Comparison of ENCODE assay signal across 8 cellular contexts in the genomic region with DNA sequence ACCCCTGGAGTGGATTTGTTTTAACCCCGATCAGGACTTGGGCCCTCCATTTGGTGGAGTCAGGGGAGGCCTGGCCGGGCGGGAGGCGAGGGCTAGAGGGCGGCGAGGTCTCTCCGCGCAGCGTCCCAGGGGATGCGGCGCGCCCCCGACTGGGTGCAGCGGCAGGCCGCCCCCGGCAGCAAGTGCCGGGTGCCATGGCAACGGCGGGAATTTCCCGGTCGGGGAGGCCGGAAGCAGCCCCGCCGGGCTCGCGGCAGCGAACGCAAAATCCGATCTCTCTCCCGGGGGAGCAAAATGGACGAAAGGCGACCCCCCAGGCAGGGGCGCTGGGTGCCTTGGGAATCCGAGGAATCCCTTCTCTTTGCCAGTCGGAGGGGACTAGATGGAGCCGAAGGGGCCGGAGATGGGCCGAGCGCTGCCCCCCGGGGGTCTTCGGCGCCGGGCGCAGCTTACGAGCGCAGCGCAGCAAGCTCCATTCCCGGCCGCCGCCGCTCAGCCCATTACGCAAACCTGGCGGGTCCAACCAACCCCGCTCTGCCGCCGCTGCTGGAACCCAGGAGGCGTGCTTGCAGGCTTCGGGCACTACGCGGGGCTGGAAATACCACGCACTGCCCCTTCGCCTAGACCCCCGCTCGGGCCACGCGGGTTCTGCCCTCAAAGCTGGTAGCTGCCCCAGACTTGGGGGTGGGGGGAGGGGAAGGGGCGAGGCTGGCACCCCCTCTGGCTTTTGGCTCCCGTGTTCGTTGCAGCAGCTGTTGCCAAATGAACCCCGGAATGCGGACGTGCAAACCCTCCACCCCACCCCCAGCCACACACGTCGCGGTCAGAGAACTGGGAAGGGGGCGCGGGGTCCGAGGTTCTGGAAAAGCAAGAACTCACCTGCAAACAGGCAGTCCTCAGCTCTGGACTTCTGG.
DNase-seq lines count a peak whose midpoint lies in the region; ATAC-seq and TF ChIP-seq lines count a peak whose summit lies in the region.
"Not testable (repeated sequence)": the region's sequence is repeated elsewhere in the genome, so short reads cannot be mapped to it uniquely, and the experiment has no call there.

No MANE protein-coding gene starts in this region.

- not testable (repeated sequence) for H3K9me3 ChIP-seq in GM23248 (ENCODE audit: low read depth); body of pancreas; muscle layer of colon (ENCODE audit: low read length); upper lobe of left lung

- H3K9me2 ChIP-seq in GM23248 (ENCODE audit: insufficient read depth): not testable (repeated sequence)

- TF ChIP-seq CTCF in RWPE1 (conservative IDR thresholded peaks at IDR 0.05; ENCODE audit: low read depth); body of pancreas (IDR thresholded peaks at IDR 0.05); upper lobe of left lung (IDR thresholded peaks at IDR 0.05): not testable (repeated sequence)

- POLR2A ChIA-PET in RWPE1 (lab: Yijun Ruan, JAX; ENCODE audit: low non-redundant PET): not testable (repeated sequence)

- peak overlapping the region; percentile 70; the same call in 1 of the 2 replicates for H2AFZ ChIP-seq in GM23248

- TF ChIP-seq EP300 in upper lobe of left lung (IDR thresholded peaks at IDR 0.05): not testable (repeated sequence)

- TF ChIP-seq POLR2A in body of pancreas (IDR thresholded peaks at IDR 0.05) (peak; percentile 8 to 55 (median 54)), upper lobe of left lung (IDR thresholded peaks at IDR 0.05) (peak in 1 of 4 donors; percentile 59)

- peak overlapping the region; percentile 47; the same call in 1 of the 2 replicates for H3K9ac ChIP-seq in GM23248
- H3K9ac ChIP-seq in muscle layer of colon (ENCODE audit: low read length): not testable (repeated sequence)

- not testable (repeated sequence) for ATAC-seq in body of pancreas; Right ventricle myocardium superior (ENCODE audit: poor library complexity); upper lobe of left lung (ENCODE audit: low FRiP score in 2 of 2)

- H3K27me3 ChIP-seq in GM23248 (replicated peaks; ENCODE audit: insufficient read depth); body of pancreas; muscle layer of colon (ENCODE audit: control insufficient read depth in 1 of 2, insufficient read depth in 2 of 2, low read length in 2 of 2); upper lobe of left lung: not testable (repeated sequence)

- H3K4me3 ChIP-seq in GM23248 (peak overlapping the region; percentile 74), body of pancreas (peak overlapping the region; percentile 4 to 17), upper lobe of left lung (peak overlapping the region in 3 of 4 donors; percentile 44 to 54 (median 53))
- not testable (repeated sequence) for H3K4me3 ChIP-seq in muscle layer of colon (ENCODE audit: low read depth in 1 of 2, low read length in 2 of 2)

- DNase-seq in GM23248; RWPE1 (ENCODE audit: low spot score): not testable (repeated sequence)
- DNase-seq in activated CD8-positive, alpha-beta memory T cell treated with anti-CD3 and anti-CD28 coated beads, Interleukin-2, amount 50 U/mL, for 48 hours: peak; percentile 69
- DNase-seq in body of pancreas (peak; percentile 23 to 45 (median 32)), Right ventricle myocardium superior (peak; percentile 42), upper lobe of left lung (peak; percentile 22 to 89)
- DNase-seq in stimulated activated CD4-positive, alpha-beta T cell treated with anti-CD3 and anti-CD28 coated beads, Interleukin-12 subunit alpha, Interleukin-12 subunit beta, amount 100 ng/mL, for 4 hours: peak; percentile 38

- H3K36me3 ChIP-seq in GM23248 (ENCODE audit: low read depth); body of pancreas (replicated peaks in 1 of 2; ENCODE audit: insufficient read depth in 1 of 2, low read depth in 2 of 2); muscle layer of colon (ENCODE audit: insufficient read depth, low read length); upper lobe of left lung: not testable (repeated sequence)

- intact Hi-C loops in body of pancreas (cut with DNase I); Right ventricle myocardium superior (cut with DNase I): not testable (repeated sequence)

- not testable (repeated sequence) for H4K20me1 ChIP-seq in GM23248 (ENCODE audit: insufficient read depth)

- peak overlapping the region; percentile 78 for H3K4me2 ChIP-seq in GM23248 (ENCODE audit: unreplicated experiment)

- in situ Hi-C loops in GM23248 (cut with MboI): not testable (repeated sequence)

- not testable (repeated sequence) for H3K4me1 ChIP-seq in GM23248 (ENCODE audit: insufficient read depth); body of pancreas; muscle layer of colon (ENCODE audit: insufficient read depth, low read length); upper lobe of left lung

- CTCF ChIA-PET in RWPE1 (lab: Yijun Ruan, JAX): not testable (repeated sequence)

- H3K27ac ChIP-seq in GM23248: not testable (repeated sequence)
- peak overlapping the region; percentile 83 for H3K27ac ChIP-seq in RWPE1
- peak overlapping the region; percentile 45 to 87 (median 74) for H3K27ac ChIP-seq in body of pancreas
- H3K27ac ChIP-seq in muscle layer of colon (ENCODE audit: low read depth, low read length): peak overlapping the region; percentile 52
- peak overlapping the region; percentile 72 to 86 (median 77) for H3K27ac ChIP-seq in upper lobe of left lung

- WGBS in GM23248 (ENCODE audit: low coverage in 1 of 2, low lambda C conversion rate in 2 of 2, missing lambda C conversion rate in 2 of 2), 2 experiments: 2% methylated on average over 9 to 31 of the region's 78 CpGs
- WGBS in body of pancreas, 2 donors: 0% methylated on average over 17 of the region's 78 CpGs; no CpG with 5 or more reads in 1 of the 2 donors
- 20% methylated on average over 1 of the region's 78 CpGs; no CpG with 5 or more reads in 1 of the 2 donors for WGBS in upper lobe of left lung, 2 donors

- H3F3A ChIP-seq in GM23248 (ENCODE audit: insufficient read depth): not testable (repeated sequence)

- H3K79me2 ChIP-seq in GM23248 (ENCODE audit: insufficient read depth): not testable (repeated sequence)
